ENCODE assay signal across 16 cellular contexts in genomic region chr11:61082161-61082870, GRCh38. TPM values are rescaled to one million over a fixed set of nuclear protein-coding genes. Genes with fewer than 3 reads are reported as not detected.
DNase-seq lines count a peak whose midpoint lies in the region; ATAC-seq and TF ChIP-seq lines count a peak whose summit lies in the region.
"Had no signal": no experiment of that assay in that cellular context is flagged by ENCODE, and none has a peak within 500 bp of the region (broad histone marks: within the 10 kb centered on the region; RNA-seq: fewer than 3 reads in every experiment).

No MANE protein-coding gene starts in this region.

- WGBS in spleen, 5 donors = 54 to 74% (median 66%) methylated on average over 9 to 16 of the region's 16 CpGs

- H3K4me3 ChIP-seq in spleen = no peak overlapping the region
- H3K4me3 ChIP-seq: K562, uterus had no signal

- H3K4me1 Mint-ChIP-seq in activated T-helper 1 cell treated with anti-CD3 and anti-CD28 coated beads, Interleukin-12 subunit alpha, Interleukin-12 subunit beta, Interleukin-2, Interleukin-4 antibody, amounts not matched to agents 30 ng/mL and 10 ng/mL and 1 ng/mL, durations not matched to agents 14 hours and 24 hours and 36 hours (ENCODE audit: low read depth) = peaks cover 70% of the 10 kb centered on the region

- ATAC-seq in HG02763 (IDR thresholded peaks at IDR 0.05; ENCODE audit: unreplicated experiment) = no peak
- ATAC-seq: K562 had no signal

- no peaks in the 10 kb centered on the region for H3K36me3 ChIP-seq in spleen
- H3K36me3 ChIP-seq: uterus had no signal

- H3K27ac ChIP-seq in spleen = peak overlapping the region; percentile 20 to 82 (median 62)
- H3K27ac ChIP-seq: uterus, VCaP had no signal

- TF ChIP-seq CTCF in spleen (IDR thresholded peaks at IDR 0.05 in 8 of 11, conservative IDR thresholded peaks at IDR 0.05 in 3 of 11) = no peak

- peak overlapping the region; percentile 88 for H3K4me3 Mint-ChIP-seq in activated T-helper 1 cell treated with anti-CD3 and anti-CD28 coated beads, Interleukin-12 subunit alpha, Interleukin-12 subunit beta, Interleukin-2, Interleukin-4 antibody, amounts not matched to agents 30 ng/mL and 10 ng/mL and 1 ng/mL, durations not matched to agents 14 hours and 24 hours and 36 hours

- H3K4me1 ChIP-seq in spleen = peaks cover 0 to 29% (median 18%) of the 10 kb centered on the region in 6 donors
- H3K4me1 ChIP-seq: uterus had no signal

- peak overlapping the region; percentile 99 for H3K27ac Mint-ChIP-seq in activated T-helper 1 cell treated with anti-CD3 and anti-CD28 coated beads, Interleukin-12 subunit alpha, Interleukin-12 subunit beta, Interleukin-2, Interleukin-4 antibody, amounts not matched to agents 30 ng/mL and 10 ng/mL and 1 ng/mL, durations not matched to agents 14 hours and 24 hours and 36 hours

- no peaks in the 10 kb centered on the region for H3K9me3 ChIP-seq in spleen
- H3K9me3 ChIP-seq: uterus had no signal

- peaks cover 28% of the 10 kb centered on the region for H3K36me3 Mint-ChIP-seq in activated T-helper 1 cell treated with anti-CD3 and anti-CD28 coated beads, Interleukin-12 subunit alpha, Interleukin-12 subunit beta, Interleukin-2, Interleukin-4 antibody, amounts not matched to agents 30 ng/mL and 10 ng/mL and 1 ng/mL, durations not matched to agents 14 hours and 24 hours and 36 hours (ENCODE audit: low read depth)

- intact Hi-C loops in activated T-helper 1 cell treated with anti-CD3 and anti-CD28 coated beads, Interleukin-12 subunit alpha, Interleukin-12 subunit beta, Interleukin-2, Interleukin-4 antibody, amounts not matched to agents 30 ng/mL and 10 ng/mL and 1 ng/mL, durations not matched to agents 14 hours and 24 hours and 36 hours (cut with micrococcal nuclease) = loop anchor here (2.0 to 5.0 kb wide), 8 partner anchors 22 to 105 kb away; partner anchors contain the start of gene VPS37C
- intact Hi-C loops in spleen (cut with DNase I; ENCODE audit: low total_unique reads) = no loop called here

- peak; percentile 69 for DNase-seq in activated effector memory CD4-positive, alpha-beta T cell treated with anti-CD3 and anti-CD28 coated beads, Interleukin-2, amount 50 U/mL, for 16 hours
- no peak for DNase-seq in activated effector memory CD4-positive, alpha-beta T cell treated with Interleukin-2 at 50 U/mL for 16 hours
- peak; percentile 75 to 93 for DNase-seq in NCI-H524 (lab: John Stamatoyannopoulos, UW)
- DNase-seq in activated T-helper 1 cell treated with anti-CD3 and anti-CD28 coated beads, Interleukin-12 subunit alpha, Interleukin-12 subunit beta, Interleukin-2, Interleukin-4 antibody, amounts not matched to agents 30 ng/mL and 10 ng/mL and 1 ng/mL, durations not matched to agents 14 hours and 24 hours and 36 hours (ENCODE audit: low spot score) = no peak
- DNase-seq in spleen = no peak
- DNase-seq in NCI-H1105 (lab: John Stamatoyannopoulos, UW) = no peak
- no peak for DNase-seq in HT-29 (ENCODE audit: low spot score)
- DNase-seq: DMS79 treated with DMSO at 0.1 percent for 48 hours, kidney, NCI-H1436, NCI-H526, SHP77 treated with DMSO at 0.1 percent for 48 hours, uterus had no signal

- H3K27me3 ChIP-seq in spleen (replicated peaks in 1 of 7) = no peaks in the 10 kb centered on the region
- H3K27me3 ChIP-seq: uterus had no signal

- TF ChIP-seq POLR2A in spleen (IDR thresholded peaks at IDR 0.05) = no peak

- no peaks in the 10 kb centered on the region for H3K27me3 Mint-ChIP-seq in activated T-helper 1 cell treated with anti-CD3 and anti-CD28 coated beads, Interleukin-12 subunit alpha, Interleukin-12 subunit beta, Interleukin-2, Interleukin-4 antibody, amounts not matched to agents 30 ng/mL and 10 ng/mL and 1 ng/mL, durations not matched to agents 14 hours and 24 hours and 36 hours (ENCODE audit: insufficient read depth)

- H3K9me3 Mint-ChIP-seq in activated T-helper 1 cell treated with anti-CD3 and anti-CD28 coated beads, Interleukin-12 subunit alpha, Interleukin-12 subunit beta, Interleukin-2, Interleukin-4 antibody, amounts not matched to agents 30 ng/mL and 10 ng/mL and 1 ng/mL, durations not matched to agents 14 hours and 24 hours and 36 hours = peaks cover 5% of the 10 kb centered on the region

RNA-seq across cellular contexts. Expression of gene CD5, which starts 20.0 kb away (rescaled TPM):
- total RNA-seq in activated T-helper 1 cell treated with anti-CD3 and anti-CD28 coated beads, Interleukin-12 subunit alpha, Interleukin-12 subunit beta, Interleukin-2, Interleukin-4 antibody, amounts not matched to agents 30 ng/mL and 10 ng/mL and 1 ng/mL, durations not matched to agents 14 hours and 24 hours and 36 hours = 336 and 339 TPM in 2 replicates
- total RNA-seq in spleen = 10 to 100 TPM in 6 of 7 donors, 1 to 10 TPM in 1; 9.2 to 27.4 (median 18.3) TPM
- 1 to 10 TPM; 2.7 to 6.3 (median 4.9) TPM for polyA plus RNA-seq in spleen
- total RNA-seq in HT-29 (2014; rRNA removed; shearing (Covaris generic)) = not detected in 2 replicates
- polyA plus RNA-seq: K562 had no signal

Comparison
In these comparisons a context has a peak if more than half of its experiments do, and no peak if none do; other contexts are left out.
1. DNase-seq: peak in activated effector memory CD4-positive, alpha-beta T cell treated with anti-CD3 and anti-CD28 coated beads, Interleukin-2, amount 50 U/mL, for 16 hours (single experiment) and NCI-H524 (2 of 2); none in activated effector memory CD4-positive, alpha-beta T cell treated with Interleukin-2 at 50 U/mL for 16 hours (single experiment), activated T-helper 1 cell treated with anti-CD3 and anti-CD28 coated beads, Interleukin-12 subunit alpha, Interleukin-12 subunit beta, Interleukin-2, Interleukin-4 antibody, amounts not matched to agents 30 ng/mL and 10 ng/mL and 1 ng/mL, durations not matched to agents 14 hours and 24 hours and 36 hours (single experiment), spleen (single experiment), NCI-H1105 (single experiment) and HT-29 (single experiment).
2. RNA of gene CD5, which starts 20.0 kb away (total RNA-seq): 336 to 339 TPM in activated T-helper 1 cell treated with anti-CD3 and anti-CD28 coated beads, Interleukin-12 subunit alpha, Interleukin-12 subunit beta, Interleukin-2, Interleukin-4 antibody, amounts not matched to agents 30 ng/mL and 10 ng/mL and 1 ng/mL, durations not matched to agents 14 hours and 24 hours and 36 hours; 9.2 to 27.4 TPM in spleen and not detected in HT-29; every median in the first group is over 10 times any median in the second.